17 cellular contexts compared by ENCODE assay signal in the genomic region with DNA sequence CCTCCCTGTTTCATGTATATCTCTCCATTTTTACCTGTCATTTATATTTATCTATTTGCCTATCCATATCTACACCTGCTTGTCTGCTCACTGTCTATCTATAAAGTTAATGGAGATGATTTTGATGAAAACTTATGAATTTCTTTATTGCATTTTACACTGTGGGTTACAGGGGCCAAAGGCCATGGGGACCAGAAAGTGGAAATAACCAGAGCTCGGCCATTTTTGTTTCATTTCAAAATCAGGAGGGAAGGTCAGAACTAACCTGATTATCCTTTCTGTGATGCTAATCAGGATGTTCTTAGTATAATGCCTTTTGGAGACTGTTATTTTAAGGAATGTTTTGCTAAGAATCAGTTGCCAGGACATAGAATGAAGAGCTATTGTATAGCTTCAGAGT.
"Had no signal": no experiment of that assay in that cellular context is flagged by ENCODE, and none has a peak within 500 bp of the region (broad histone marks: within the 10 kb centered on the region; RNA-seq: fewer than 3 reads in every experiment).

No MANE protein-coding gene starts in this region.

- H3K36me3 ChIP-seq: uterus, WERI-Rb-1 had no signal

- H3K27ac Mint-ChIP-seq: activated CD4-positive, alpha-beta T cell treated with anti-CD3 and anti-CD28 coated beads, Interleukin-2, amount 10 ng/mL, durations not matched to agents 7 days and 5 days; stimulated activated effector memory CD8-positive, alpha-beta T cell treated with anti-CD3 and anti-CD28 coated beads, Interleukin-12 subunit alpha, Interleukin-12 subunit beta, amount 100 ng/mL, for 72 hours had no signal

- DNase-seq: activated CD4-positive, alpha-beta T cell treated with anti-CD3 and anti-CD28 coated beads, Interleukin-2, amount 10 ng/mL, durations not matched to agents 7 days and 5 days; activated gamma-delta T cell; aorta; dermis blood vessel endothelial cell; effector memory CD8-positive, alpha-beta T cell; heart right ventricle; islet precursor cell; midbrain; retina; T-helper 1 cell; T1000; tibial artery; uterus; WERI-Rb-1 had no signal

- H3K9me3 ChIP-seq: heart right ventricle, tibial artery, uterus had no signal

- H3K4me3 ChIP-seq: heart right ventricle, tibial artery, uterus had no signal

- H3K4me3 Mint-ChIP-seq: activated CD4-positive, alpha-beta T cell treated with anti-CD3 and anti-CD28 coated beads, Interleukin-2, amount 10 ng/mL, durations not matched to agents 7 days and 5 days; effector memory CD8-positive, alpha-beta T cell; stimulated activated effector memory CD8-positive, alpha-beta T cell treated with anti-CD3 and anti-CD28 coated beads, Interleukin-12 subunit alpha, Interleukin-12 subunit beta, amount 100 ng/mL, for 72 hours had no signal

- H3K27ac ChIP-seq: epithelial cell of prostate, parathyroid adenoma, WERI-Rb-1 had no signal

- H3K27me3 Mint-ChIP-seq: effector memory CD8-positive, alpha-beta T cell had no signal

- H3K27me3 ChIP-seq: heart right ventricle, tibial artery, uterus had no signal

- H3K9ac ChIP-seq: parathyroid adenoma had no signal

- H3K9me3 Mint-ChIP-seq: activated CD4-positive, alpha-beta T cell treated with anti-CD3 and anti-CD28 coated beads, Interleukin-2, amount 10 ng/mL, durations not matched to agents 7 days and 5 days; effector memory CD8-positive, alpha-beta T cell had no signal

- H3K4me1 ChIP-seq: parathyroid adenoma had no signal
